In genomic region chr7:99325597-99326407, GRCh38 we compare ENCODE assay signal across 8 cellular contexts. TPM values are rescaled to one million over a fixed set of nuclear protein-coding genes. Genes with fewer than 3 reads are reported as not detected.
DNase-seq lines count a peak whose midpoint lies in the region; ATAC-seq and TF ChIP-seq lines count a peak whose summit lies in the region.

Gene ARPC1A, plus strand, starts transcription at chr7:99325898. Its CDS starts 7,456 bp downstream, at chr7:99333354.

- no peaks in the 10 kb centered on the region for H3K27me3 Mint-ChIP-seq in activated T-helper 17 cell treated with anti-CD3 and anti-CD28 coated beads, Interleukin-2, amount 50 U/mL, for 72 hours
- H3K27me3 Mint-ChIP-seq in naive thymus-derived CD8-positive, alpha-beta T cell, result peaks cover 0 to 3% (median 0%) of the 10 kb centered on the region in 5 donors
- H3K27me3 Mint-ChIP-seq in stimulated activated naive B cell treated with anti-CD40 and anti-IgM and Interleukin-4, amounts not matched to agents 10 μg/mL and 1 μg/mL and 100 μg/mL, for 72 hours, result no peaks in the 10 kb centered on the region

- H3K4me1 Mint-ChIP-seq in activated T-helper 17 cell treated with anti-CD3 and anti-CD28 coated beads, Interleukin-2, amount 50 U/mL, for 72 hours, result peaks cover 18% of the 10 kb centered on the region
- H3K4me1 Mint-ChIP-seq in naive thymus-derived CD8-positive, alpha-beta T cell, result peaks cover 20 to 46% (median 44%) of the 10 kb centered on the region in 4 donors
- H3K4me1 Mint-ChIP-seq in stimulated activated naive B cell treated with anti-CD40 and anti-IgM and Interleukin-4, amounts not matched to agents 10 μg/mL and 1 μg/mL and 100 μg/mL, for 72 hours, result peaks cover 17 to 53% of the 10 kb centered on the region in 2 donors

- peak within 1 kb of the TSS; percentile 85 for H3K27ac ChIP-seq in RWPE1

- TF ChIP-seq CTCF in RWPE1 (conservative IDR thresholded peaks at IDR 0.05; ENCODE audit: low read depth), result no peak
- peak; percentile 23 for TF ChIP-seq CTCF in fibroblast of mammary gland (conservative IDR thresholded peaks at IDR 0.05; ENCODE audit: control insufficient read depth, insufficient read depth, low read depth, low read length)

- H3K36me3 Mint-ChIP-seq in activated T-helper 17 cell treated with anti-CD3 and anti-CD28 coated beads, Interleukin-2, amount 50 U/mL, for 72 hours (ENCODE audit: low read depth), result peaks cover 39% of the 10 kb centered on the region
- peaks cover 0 to 5% (median 0%) of the 10 kb centered on the region in 3 donors for H3K36me3 Mint-ChIP-seq in naive thymus-derived CD8-positive, alpha-beta T cell
- H3K36me3 Mint-ChIP-seq in stimulated activated naive B cell treated with anti-CD40 and anti-IgM and Interleukin-4, amounts not matched to agents 10 μg/mL and 1 μg/mL and 100 μg/mL, for 72 hours, result peaks cover 3 to 16% of the 10 kb centered on the region in 2 donors

- peak within 1 kb of the TSS; percentile 98 for H3K27ac Mint-ChIP-seq in activated T-helper 17 cell treated with anti-CD3 and anti-CD28 coated beads, Interleukin-2, amount 50 U/mL, for 72 hours
- peak within 1 kb of the TSS; percentile 84 to 97 (median 94) for H3K27ac Mint-ChIP-seq in naive thymus-derived CD8-positive, alpha-beta T cell
- H3K27ac Mint-ChIP-seq in stimulated activated naive B cell treated with anti-CD40 and anti-IgM and Interleukin-4, amounts not matched to agents 10 μg/mL and 1 μg/mL and 100 μg/mL, for 72 hours, result peak within 1 kb of the TSS; percentile 97

- ATAC-seq in activated T-helper 17 cell treated with anti-CD3 and anti-CD28 coated beads, Interleukin-2, amount 50 U/mL, for 72 hours (replicated peaks), result peak; percentile 90
- peak; percentile 92 to 94 for ATAC-seq in naive thymus-derived CD8-positive, alpha-beta T cell
- peak; percentile 94 to 96 for ATAC-seq in stimulated activated naive B cell treated with anti-CD40 and anti-IgM and Interleukin-4, amounts not matched to agents 10 μg/mL and 1 μg/mL and 100 μg/mL, for 72 hours (replicated peaks)

- POLR2A ChIA-PET in RWPE1 (lab: Yijun Ruan, JAX; ENCODE audit: low non-redundant PET), result interaction anchor here (0.6 to 1.0 kb wide), 3 partner anchors 150 to 443 kb away, joined by 3 to 11 read pairs (median 4); no protein-coding TSS in a partner anchor
- POLR2A ChIA-PET in naive thymus-derived CD8-positive, alpha-beta T cell (lab: Charles Lee), result interaction anchor here (0.6 to 1.8 kb wide), 10 partner anchors 12 to 441 kb away, joined by 3 to 10 read pairs (median 4); partner anchors contain the start of genes BUD31 and ZKSCAN5

- DNase-seq in EL (peak; percentile 90), H4 (ENCODE audit: low spot score) (peak; percentile 91), LoVo (ENCODE audit: low spot score) (peak; percentile 99), RWPE1 (ENCODE audit: low spot score) (peak; percentile 96), fibroblast of mammary gland (ENCODE audit: low read depth) (peak; percentile 93)
- DNase-seq in naive thymus-derived CD8-positive, alpha-beta T cell, result peak; percentile 85 to 94 (median 92)
- peak; percentile 89 for DNase-seq in stimulated activated naive B cell treated with anti-CD40 and anti-IgM and Interleukin-4, amounts not matched to agents 10 μg/mL and 1 μg/mL and 100 μg/mL, for 72 hours

- CTCF ChIA-PET in RWPE1 (lab: Yijun Ruan, JAX), result interaction anchor here (0.7 to 1.1 kb wide), 2 partner anchors 296 to 650 kb away, joined by 3 read pairs; partner anchors contain the start of gene AZGP1

- H3K4me3 Mint-ChIP-seq in activated T-helper 17 cell treated with anti-CD3 and anti-CD28 coated beads, Interleukin-2, amount 50 U/mL, for 72 hours, result peak within 1 kb of the TSS; percentile 97
- H3K4me3 Mint-ChIP-seq in naive thymus-derived CD8-positive, alpha-beta T cell, result peak within 1 kb of the TSS; percentile 87 to 97 (median 92)
- peak within 1 kb of the TSS; percentile 90 to 96 for H3K4me3 Mint-ChIP-seq in stimulated activated naive B cell treated with anti-CD40 and anti-IgM and Interleukin-4, amounts not matched to agents 10 μg/mL and 1 μg/mL and 100 μg/mL, for 72 hours

- H3K4me3 ChIP-seq in fibroblast of mammary gland (ENCODE audit: control insufficient read depth, low read depth, low read length), result peak within 1 kb of the TSS; percentile 80

- no peaks in the 10 kb centered on the region for H3K9me3 Mint-ChIP-seq in activated T-helper 17 cell treated with anti-CD3 and anti-CD28 coated beads, Interleukin-2, amount 50 U/mL, for 72 hours
- no peaks in the 10 kb centered on the region for H3K9me3 Mint-ChIP-seq in naive thymus-derived CD8-positive, alpha-beta T cell
- no peaks in the 10 kb centered on the region for H3K9me3 Mint-ChIP-seq in stimulated activated naive B cell treated with anti-CD40 and anti-IgM and Interleukin-4, amounts not matched to agents 10 μg/mL and 1 μg/mL and 100 μg/mL, for 72 hours

RNA-seq across cellular contexts. Expression of gene ARPC1A, which starts in this region (rescaled TPM):
- 207 and 218 TPM in 2 replicates for total RNA-seq in H4 (2014; rRNA removed; shearing (Covaris generic))
- 10 to 100 TPM; 47.4 to 74.1 TPM for total RNA-seq in activated T-helper 17 cell treated with anti-CD3 and anti-CD28 coated beads, Interleukin-2, amount 50 U/mL, for 72 hours
- total RNA-seq in naive thymus-derived CD8-positive, alpha-beta T cell, result 10 to 100 TPM; 45.5 to 47.2 TPM
- 10 to 100 TPM; 42.7 to 74.8 (median 63.6) TPM for polyA plus RNA-seq in naive thymus-derived CD8-positive, alpha-beta T cell

Comparison
In these comparisons a context has a peak if more than half of its experiments do, and no peak if none do; other contexts are left out.
1. Peak in every context shown above with its lines: DNase-seq, ATAC-seq, H3K4me3 ChIP-seq and H3K27ac ChIP-seq.